20 cellular contexts compared by ENCODE assay signal in the genomic region with DNA sequence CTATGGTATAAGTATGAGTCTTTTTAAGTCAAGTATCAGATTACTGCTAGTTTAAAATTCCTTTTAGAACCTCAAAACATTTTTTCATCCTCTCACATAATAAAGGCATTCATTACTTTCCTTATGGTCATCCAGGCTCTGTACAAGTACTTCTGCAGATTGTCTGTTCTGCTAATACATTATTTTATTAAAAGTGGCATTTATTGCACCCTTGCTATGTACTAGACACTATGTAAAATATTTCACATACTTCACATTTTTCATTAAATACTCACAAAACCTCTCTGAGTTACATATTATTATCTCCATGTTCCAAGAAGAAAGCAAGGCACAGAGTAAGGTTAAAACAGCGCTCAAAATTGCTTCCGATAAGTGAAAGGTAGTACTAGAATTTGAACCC.
DNase-seq lines count a peak whose midpoint lies in the region; ATAC-seq and TF ChIP-seq lines count a peak whose summit lies in the region.
"Had no signal": no experiment of that assay in that cellular context is flagged by ENCODE, and none has a peak within 500 bp of the region (broad histone marks: within the 10 kb centered on the region; RNA-seq: fewer than 3 reads in every experiment).

No MANE protein-coding gene starts in this region.

- H3K4me1 ChIP-seq in mesenchymal stem cell (ENCODE audit: control insufficient read depth, insufficient read depth, low read depth, low read length): peaks cover 2% of the 10 kb centered on the region

- TF ChIP-seq CTCF in HFF-Myc (IDR thresholded peaks at IDR 0.05; ENCODE audit: low read depth, low read length, missing control alignments) (no peak), astrocyte of the spinal cord (IDR thresholded peaks at IDR 0.05; ENCODE audit: low read depth, low read length) (no peak)

- no peaks in the 10 kb centered on the region for H3K9me3 ChIP-seq in mesenchymal stem cell (ENCODE audit: control insufficient read depth, low read length)

- H2BK15ac ChIP-seq in mesenchymal stem cell (ENCODE audit: low read depth, poor library complexity, severe bottlenecking): no peak overlapping the region

- peak overlapping the region; percentile 93 for H3K27ac ChIP-seq in mesenchymal stem cell (ENCODE audit: low read length, poor library complexity, severe bottlenecking)

- no peak overlapping the region for H3K14ac ChIP-seq in mesenchymal stem cell (ENCODE audit: low read length in 2 of 2)

- 95% methylated on average over 2 of the region's 2 CpGs for WGBS in mesenchymal stem cell

- H2AK5ac ChIP-seq in mesenchymal stem cell (ENCODE audit: low read length, severe bottlenecking): no peak overlapping the region

- no peaks in the 10 kb centered on the region for H3K27me3 ChIP-seq in mesenchymal stem cell (ENCODE audit: control insufficient read depth in 1 of 2, insufficient read depth in 1 of 2, low read length in 2 of 2)

- in situ Hi-C loops in ACHN (cut with HindIII; ENCODE audit: low pct_ligation_motif_present, low pct_unique_long_range_greater_than_20kb, low sequenced_read_pairs) (no loop called here), astrocyte of the spinal cord (cut with HindIII; ENCODE audit: low sequenced_read_pairs) (no loop called here)

- no peak for ATAC-seq in HG03025 (IDR thresholded peaks at IDR 0.05; ENCODE audit: low FRiP score, unreplicated experiment)
- ATAC-seq: activated CD8-positive, alpha-beta T cell treated with anti-CD3 and anti-CD28 coated beads, Interleukin-2, amount 10 ng/mL, durations not matched to agents 7 days and 5 days; activated T-cell treated with anti-CD3 and anti-CD28 coated beads, Interleukin-2, amount 50 U/mL, for 4 hours; CD8-positive, alpha-beta T cell; naive thymus-derived CD8-positive, alpha-beta T cell had no signal

- H3K36me3 ChIP-seq in mesenchymal stem cell (ENCODE audit: control insufficient read depth in 1 of 2, insufficient read depth in 2 of 2, low read depth in 1 of 2, low read length in 2 of 2): peaks cover 3 to 87% of the 10 kb centered on the region in 2 experiments

- H3K23ac ChIP-seq in mesenchymal stem cell (ENCODE audit: low read length in 2 of 2): no peak overlapping the region

- no peak overlapping the region for H2BK12ac ChIP-seq in mesenchymal stem cell (ENCODE audit: low read length in 2 of 2)

- no peak overlapping the region for H2AFZ ChIP-seq in mesenchymal stem cell (ENCODE audit: low read depth, low read length)

- H3K9ac ChIP-seq in mesenchymal stem cell (ENCODE audit: low read length): no peak overlapping the region

- DNase-seq in ACHN: peak; percentile 64
- DNase-seq in HFF-Myc (ENCODE audit: extremely low read depth, low read depth): peak; percentile 35
- peak; percentile 59 for DNase-seq in astrocyte of the spinal cord (ENCODE audit: low read depth, low spot score)
- no peak for DNase-seq in mesenchymal stem cell
- no peak for DNase-seq in OCI-M1 (lab: John Stamatoyannopoulos, UW)
- DNase-seq in activated gamma-delta T cell (lab: John Stamatoyannopoulos, UW): no peak
- DNase-seq in stimulated activated CD4-positive, alpha-beta T cell treated with anti-CD3 and anti-CD28 coated beads, Interleukin-2, amount 100 ng/mL, for 48 hours: no peak
- DNase-seq: activated B cell treated with CpG ODN at 0.5 μM for 24 hours; activated CD8-positive, alpha-beta T cell treated with anti-CD3 and anti-CD28 coated beads, Interleukin-2, amount 10 ng/mL, durations not matched to agents 7 days and 5 days; activated naive CD4-positive, alpha-beta T cell treated with anti-CD3 and anti-CD28 coated beads, Interleukin-2, amount 10 ng/mL, durations not matched to agents 7 days and 5 days; activated T-cell treated with anti-CD3 and anti-CD28 coated beads, Interleukin-2, amount 50 U/mL, for 4 hours; CD8-positive, alpha-beta T cell; DND-41; hippocampal formation; islet precursor cell; naive thymus-derived CD8-positive, alpha-beta T cell; NCI-H146; substantia nigra had no signal

- no peak overlapping the region for H2BK120ac ChIP-seq in mesenchymal stem cell (ENCODE audit: low read depth, low read length)

- H3K79me1 ChIP-seq in mesenchymal stem cell (replicated peaks; ENCODE audit: low read length, poor library complexity, severe bottlenecking): peaks cover 4% of the 10 kb centered on the region

- no peak overlapping the region for H3K4ac ChIP-seq in mesenchymal stem cell (ENCODE audit: low read depth in 1 of 2, low read length in 2 of 2)

- no peak overlapping the region for H2BK5ac ChIP-seq in mesenchymal stem cell (ENCODE audit: low read depth, low read length, poor library complexity, severe bottlenecking)

- no peak overlapping the region for H4K8ac ChIP-seq in mesenchymal stem cell (ENCODE audit: low read length)

- no peak overlapping the region for H3K18ac ChIP-seq in mesenchymal stem cell (ENCODE audit: low read depth in 1 of 2, low read length in 2 of 2)

- H4K91ac ChIP-seq in mesenchymal stem cell (ENCODE audit: low read length): no peak overlapping the region

- H3K4me3 ChIP-seq in HFF-Myc (replicated peaks; ENCODE audit: low read depth, low read length) (no peak overlapping the region), astrocyte of the spinal cord (ENCODE audit: low read depth, low read length) (no peak overlapping the region), mesenchymal stem cell (ENCODE audit: insufficient read depth in 1 of 2, low read depth in 1 of 2, low read length in 2 of 2) (no peak overlapping the region)
- H3K4me3 ChIP-seq: coronary artery had no signal

- H3K4me2 ChIP-seq in mesenchymal stem cell (ENCODE audit: low read length, poor library complexity, severe bottlenecking): no peak overlapping the region

Comparison
In these comparisons a context has a peak if more than half of its experiments do, and no peak if none do; other contexts are left out.
1. DNase-seq: peak in ACHN (single experiment), HFF-Myc (single experiment) and astrocyte of the spinal cord (single experiment); none in mesenchymal stem cell (single experiment), OCI-M1 (single experiment), activated gamma-delta T cell (single experiment) and stimulated activated CD4-positive, alpha-beta T cell treated with anti-CD3 and anti-CD28 coated beads, Interleukin-2, amount 100 ng/mL, for 48 hours (0 of 2).